23 cellular contexts compared by ENCODE assay signal in genomic region chr14:97156705-97157104, GRCh38.
"Had no signal": no experiment of that assay in that cellular context is flagged by ENCODE, and none has a peak within 500 bp of the region (broad histone marks: within the 10 kb centered on the region; RNA-seq: fewer than 3 reads in every experiment).

No MANE protein-coding gene starts in this region.

- H3K27ac ChIP-seq: HL-60, KMS-11, PC-9, Peyer's patch, SJCRH30 had no signal

- ATAC-seq: K562, Right ventricle myocardium inferior, T-cell had no signal

- H3K4me1 ChIP-seq: Peyer's patch, SJCRH30 had no signal

- H3K27me3 Mint-ChIP-seq: IgD-negative memory B cell had no signal

- H3K27me3 ChIP-seq: Peyer's patch, SJCRH30 had no signal

- H3K4me3 Mint-ChIP-seq: IgD-negative memory B cell, T-cell had no signal

- H3K9me3 ChIP-seq: SJCRH30 had no signal

- H3K4me1 Mint-ChIP-seq: IgD-negative memory B cell, T-cell had no signal

- H3K36me3 Mint-ChIP-seq: IgD-negative memory B cell, T-cell had no signal

- H3K36me3 ChIP-seq: Peyer's patch, SJCRH30 had no signal

- H2AFZ ChIP-seq: PC-9 had no signal

- H3K27ac Mint-ChIP-seq: T-cell had no signal

- H3K9ac ChIP-seq: KMS-11 had no signal

- DNase-seq: Kasumi-1, MM.1S, NCI-H1092 treated with DMSO at 0.1 percent for 48 hours, NCI-H1436, NCI-H187, NCI-H2029, NCI-H2081 treated with DMSO at 0.1 percent for 48 hours, NCI-H2171 treated with DMSO at 0.1 percent for 48 hours, NCI-H345, NCI-H446 treated with DMSO at 0.1 percent for 48 hours, NCI-H510A treated with DMSO at 0.1 percent for 48 hours, NCI-H526, NCI-H774, PC-9, Peyer's patch, SHP77 treated with DMSO at 0.1 percent for 48 hours, SJCRH30, T-cell had no signal

- H3K4me3 ChIP-seq: K562, PC-9, Peyer's patch, SJCRH30 had no signal

- H3K4me2 ChIP-seq: KMS-11, PC-9 had no signal
